ENCODE assay signal across 1 cellular context in genomic region chr2:64114063-64114911, GRCh38.
TF ChIP-seq lines count a peak whose summit lies in the region.

No MANE protein-coding gene starts in this region.

TF ChIP-seq in GM23338, 12 proteins besides CTCF, POLR2A, EP300 and RAD21 (continued from another document):
- TF ChIP-seq ZNF462 (CRISPR knock-in tag; IDR thresholded peaks at IDR 0.05): no peak
- no peak for TF ChIP-seq ZNF331 (CRISPR knock-in tag; IDR thresholded peaks at IDR 0.05; ENCODE audit: low read depth)
- no peak for TF ChIP-seq CREB1 (CRISPR knock-in tag; IDR thresholded peaks at IDR 0.05; ENCODE audit: low read depth)
- no peak for TF ChIP-seq ZNF114 (CRISPR knock-in tag; IDR thresholded peaks at IDR 0.05)
- TF ChIP-seq STAT1 (IDR thresholded peaks at IDR 0.05; ENCODE audit: unreplicated experiment): no peak
- no peak for TF ChIP-seq POLR2AphosphoS5 (IDR thresholded peaks at IDR 0.05; ENCODE audit: low read depth)
- no peak for TF ChIP-seq NANOG (IDR thresholded peaks at IDR 0.05; ENCODE audit: borderline replicate concordance)
- no peak for TF ChIP-seq JUNB (IDR thresholded peaks at IDR 0.05; ENCODE audit: unreplicated experiment)
- no peak for TF ChIP-seq ETS1 (IDR thresholded peaks at IDR 0.05)
